Comparison of ENCODE assay signal across 8 cellular contexts in genomic region chr9:127977877-127978647, GRCh38. TPM values are rescaled to one million over a fixed set of nuclear protein-coding genes. Genes with fewer than 3 reads are reported as not detected.
A peak's percentile ranks its signal among the peaks of the same experiment; 100 is the strongest.
DNase-seq lines count a peak whose midpoint lies in the region; ATAC-seq, FAIRE-seq and TF ChIP-seq lines count a peak whose summit lies in the region.

No MANE protein-coding gene starts in this region.

- H3K4me3 ChIP-seq in BLaER1 (peak overlapping the region; percentile 30; the same call in 1 of the 2 replicates), iPS-18a (ENCODE audit: low read length) (peak overlapping the region; percentile 91), small intestine (ENCODE audit: low read depth in 1 of 2, low read length in 2 of 2) (peak overlapping the region; percentile 46 to 83)

- H3K9ac ChIP-seq in BLaER1 (peak overlapping the region; percentile 41), iPS-18a (ENCODE audit: low read length) (no peak overlapping the region)

- H3K27ac ChIP-seq in BLaER1 (0 out of 2 replicates have a peak overlapping the region, but pooled peaks have one; percentile 18), iPS-18a (ENCODE audit: low read length) (no peak overlapping the region), small intestine (ENCODE audit: low read depth in 1 of 2, low read length in 1 of 2) (peak overlapping the region; percentile 94 to 98), foreskin keratinocyte (no peak overlapping the region)

- no peak for TF ChIP-seq CTCF in foreskin keratinocyte (conservative IDR thresholded peaks at IDR 0.05)

- H3K27me3 Mint-ChIP-seq in activated naive CD8-positive, alpha-beta T cell treated with anti-CD3 and anti-CD28 coated beads for 36 hours: no peaks in the 10 kb centered on the region

- H3K4me3 Mint-ChIP-seq in activated naive CD8-positive, alpha-beta T cell treated with anti-CD3 and anti-CD28 coated beads for 36 hours: peak overlapping the region; percentile 96

- peaks cover 30% of the 10 kb centered on the region for H3K36me3 Mint-ChIP-seq in activated naive CD8-positive, alpha-beta T cell treated with anti-CD3 and anti-CD28 coated beads for 36 hours

- H3K4me1 Mint-ChIP-seq in activated naive CD8-positive, alpha-beta T cell treated with anti-CD3 and anti-CD28 coated beads for 36 hours: peaks cover 57% of the 10 kb centered on the region

- no peaks in the 10 kb centered on the region for H3K9me3 Mint-ChIP-seq in activated naive CD8-positive, alpha-beta T cell treated with anti-CD3 and anti-CD28 coated beads for 36 hours

- H3K9me3 ChIP-seq in BLaER1: no peaks in the 10 kb centered on the region
- H3K9me3 ChIP-seq in iPS-18a (ENCODE audit: control insufficient read depth, low read depth, low read length): no peaks in the 10 kb centered on the region
- H3K9me3 ChIP-seq in small intestine (ENCODE audit: control insufficient read depth, low read depth): no peaks in the 10 kb centered on the region

- peak overlapping the region; percentile 95 for H3K27ac Mint-ChIP-seq in activated naive CD8-positive, alpha-beta T cell treated with anti-CD3 and anti-CD28 coated beads for 36 hours

- FAIRE-seq in small intestine (lab: Jason Lieb, UNC): no peak

- ATAC-seq in foreskin keratinocyte (no peak), HG02610 (IDR thresholded peaks at IDR 0.05; ENCODE audit: unreplicated experiment) (no peak)

- H3K4me1 ChIP-seq in BLaER1: peaks cover 88% of the 10 kb centered on the region
- peaks cover 34% of the 10 kb centered on the region for H3K4me1 ChIP-seq in iPS-18a (ENCODE audit: control insufficient read depth, low read depth, low read length)
- peaks cover 11 to 13% of the 10 kb centered on the region in 2 donors for H3K4me1 ChIP-seq in small intestine (ENCODE audit: control insufficient read depth in 2 of 2, insufficient read depth in 1 of 2, low read depth in 1 of 2, low read length in 1 of 2)
- peaks cover 3% of the 10 kb centered on the region for H3K4me1 ChIP-seq in foreskin keratinocyte

- H4K20me1 ChIP-seq in BLaER1: peaks cover 75% of the 10 kb centered on the region

- H3K27me3 ChIP-seq in BLaER1: no peaks in the 10 kb centered on the region; the same call in 1 of the 2 replicates
- H3K27me3 ChIP-seq in iPS-18a (ENCODE audit: control insufficient read depth, insufficient read depth, low read length): no peaks in the 10 kb centered on the region
- no peaks in the 10 kb centered on the region for H3K27me3 ChIP-seq in small intestine (ENCODE audit: control insufficient read depth in 2 of 2, insufficient read depth in 2 of 2, low read length in 2 of 2)
- H3K27me3 ChIP-seq in foreskin keratinocyte: no peaks in the 10 kb centered on the region

- peak overlapping the region; percentile 99 for H3K4me2 ChIP-seq in BLaER1

- DNase-seq in HT-29 (ENCODE audit: low spot score) (peak; percentile 51), small intestine (peak; percentile 80), foreskin keratinocyte (no peak), NCI-H187 (lab: John Stamatoyannopoulos, UW) (no peak)
- no peak for DNase-seq in activated naive CD8-positive, alpha-beta T cell treated with anti-CD3 and anti-CD28 coated beads for 36 hours

- H3K36me3 ChIP-seq in BLaER1 (no peaks in the 10 kb centered on the region), iPS-18a (ENCODE audit: control insufficient read depth, low read depth, low read length) (no peaks in the 10 kb centered on the region), small intestine (ENCODE audit: control insufficient read depth in 2 of 2, insufficient read depth in 2 of 2, low read length in 2 of 2) (no peaks in the 10 kb centered on the region)

- WGBS in small intestine, 3 donors: 3 to 25% (median 12%) methylated on average over 12 of the region's 12 CpGs

RNA-seq across cellular contexts. Expression of gene EEIG1, which starts 2.7 kb away (rescaled TPM):
- 36.0 and 45.3 TPM in 2 replicates for total RNA-seq in HT-29 (2014; rRNA removed; shearing (Covaris generic))
- 10 to 100 TPM; 77.2 to 83.8 TPM for total RNA-seq in activated naive CD8-positive, alpha-beta T cell treated with anti-CD3 and anti-CD28 coated beads for 36 hours
- 100 to 1,000 TPM in 1 of 3 donors, 10 to 100 TPM in 2; 43.9 to 123 (median 69.4) TPM for polyA plus RNA-seq in small intestine
- 4.1 and 6.1 TPM in 2 replicates for total RNA-seq in foreskin keratinocyte
- polyA plus RNA-seq in foreskin keratinocyte: 4.0 and 5.6 TPM in 2 replicates

RNA-seq across cellular contexts. Expression of gene DPM2, which starts 40.4 kb away (rescaled TPM):
- total RNA-seq in HT-29 (2014; rRNA removed; shearing (Covaris generic)): 44.3 and 47.0 TPM in 2 replicates
- 10 to 100 TPM; 55.4 to 57.6 TPM for total RNA-seq in activated naive CD8-positive, alpha-beta T cell treated with anti-CD3 and anti-CD28 coated beads for 36 hours
- polyA plus RNA-seq in small intestine: 10 to 100 TPM; 23.2 to 46.0 (median 37.8) TPM
- 32.5 and 33.4 TPM in 2 replicates for total RNA-seq in foreskin keratinocyte
- polyA plus RNA-seq in foreskin keratinocyte: 61.0 and 65.8 TPM in 2 replicates

RNA-seq across cellular contexts. Expression of gene PIP5KL1, which starts 47.5 kb away (rescaled TPM):
- total RNA-seq in HT-29 (2014; rRNA removed; shearing (Covaris generic)): 1.2 and 3.8 TPM in 2 replicates
- total RNA-seq in activated naive CD8-positive, alpha-beta T cell treated with anti-CD3 and anti-CD28 coated beads for 36 hours: 1 to 10 TPM; 2.3 to 3.2 TPM
- polyA plus RNA-seq in small intestine: under 1 TPM in 2 of 3 donors, not detected in 1; 0.60 to 0.81 TPM
- 4.7 and 6.3 TPM in 2 replicates for total RNA-seq in foreskin keratinocyte
- polyA plus RNA-seq in foreskin keratinocyte: 4.8 and 7.9 TPM in 2 replicates

Comparison
In these comparisons a context has a peak if more than half of its experiments do, and no peak if none do; other contexts are left out.
1. H3K27ac ChIP-seq: peak in BLaER1 (single experiment) and small intestine (2 of 2); none in iPS-18a (single experiment) and foreskin keratinocyte (single experiment).
2. H3K4me3 ChIP-seq: peak in every context shown above with its lines; median percentile 91 in iPS-18a; 64 in small intestine; 30 in BLaER1.
3. DNase-seq: peak in HT-29 (single experiment) and small intestine (single experiment); none in activated naive CD8-positive, alpha-beta T cell treated with anti-CD3 and anti-CD28 coated beads for 36 hours (single experiment), foreskin keratinocyte (0 of 2) and NCI-H187 (0 of 2).